In the genomic region with DNA sequence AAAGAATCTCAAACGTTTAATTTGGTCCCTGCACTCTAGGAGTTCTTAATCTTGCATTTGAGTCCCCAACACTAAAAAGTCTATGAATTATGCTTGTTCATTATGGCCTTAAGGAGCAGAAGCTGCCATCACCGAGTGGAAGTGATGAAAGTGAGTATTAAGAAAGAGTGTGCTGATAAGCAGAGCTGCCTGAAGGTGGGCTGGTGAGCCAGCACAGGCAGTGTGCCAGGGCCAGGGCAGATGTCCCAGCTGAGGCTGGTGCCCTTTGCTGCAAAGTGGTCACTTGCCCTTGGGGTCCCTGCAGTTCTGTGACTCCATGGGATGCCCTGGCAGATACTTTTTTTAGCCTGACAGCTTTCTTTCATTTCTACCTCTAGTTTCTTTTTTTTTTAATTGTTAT, we compare ENCODE assay signal across 13 cellular contexts.
DNase-seq lines count a peak whose midpoint lies in the region; ATAC-seq and TF ChIP-seq lines count a peak whose summit lies in the region.
"Had no signal": no experiment of that assay in that cellular context is flagged by ENCODE, and none has a peak within 500 bp of the region (broad histone marks: within the 10 kb centered on the region; RNA-seq: fewer than 3 reads in every experiment).

No MANE protein-coding gene starts in this region.

- H3K4me3 ChIP-seq in fibroblast of pulmonary artery (replicated peaks; ENCODE audit: low read depth, low read length), result no peak overlapping the region
- H3K4me3 ChIP-seq: esophagus muscularis mucosa had no signal

- DNase-seq in SKM-1 treated with dmso at 0.1 percent for 144 hours (lab: John Stamatoyannopoulos, UW; ENCODE audit: unreplicated experiment) (peak; percentile 31), SKM-1 (lab: John Stamatoyannopoulos, UW; ENCODE audit: unreplicated experiment) (no peak), SK-MEL-5 (ENCODE audit: low read depth, low spot score) (peak; percentile 17), fibroblast of pulmonary artery (ENCODE audit: low read depth) (peak; percentile 39)
- DNase-seq in stimulated activated effector memory CD8-positive, alpha-beta T cell treated with anti-CD3 and anti-CD28 coated beads, Interleukin-12 subunit alpha, Interleukin-12 subunit beta, amount 100 ng/mL, for 72 hours (ENCODE audit: low spot score in 2 of 2), result no peak
- DNase-seq in activated CD4-positive, alpha-beta T cell treated with anti-CD3 and anti-CD28 coated beads, Interleukin-2, amount 10 ng/mL, durations not matched to agents 24 days and 14 days, result no peak
- DNase-seq: activated T-cell treated with anti-CD3 and anti-CD28 coated beads for 4 hours, NCI-H187, small intestine, trophoblast cell had no signal

- ATAC-seq in stimulated activated effector memory CD8-positive, alpha-beta T cell treated with anti-CD3 and anti-CD28 coated beads, Interleukin-12 subunit alpha, Interleukin-12 subunit beta, amount 100 ng/mL, for 72 hours, result no peak
- ATAC-seq in GM18502 (IDR thresholded peaks at IDR 0.05; ENCODE audit: poor library complexity, unreplicated experiment) (no peak), GM21367 (IDR thresholded peaks at IDR 0.05; ENCODE audit: unreplicated experiment) (no peak)

- intact Hi-C loops in activated CD4-positive, alpha-beta T cell treated with anti-CD3 and anti-CD28 coated beads, Interleukin-2, amount 10 ng/mL, durations not matched to agents 24 days and 14 days (cut with micrococcal nuclease), result no loop called here

- in situ Hi-C loops in SK-MEL-5 (cut with HindIII; ENCODE audit: low pct_unique_long_range_greater_than_20kb, low sequenced_read_pairs), result no loop called here

- H3K4me1 Mint-ChIP-seq in stimulated activated effector memory CD8-positive, alpha-beta T cell treated with anti-CD3 and anti-CD28 coated beads, Interleukin-12 subunit alpha, Interleukin-12 subunit beta, amount 100 ng/mL, for 72 hours, result peaks cover 29% of the 10 kb centered on the region
- H3K4me1 Mint-ChIP-seq in activated CD4-positive, alpha-beta T cell treated with anti-CD3 and anti-CD28 coated beads, Interleukin-2, amount 10 ng/mL, durations not matched to agents 24 days and 14 days, result no peaks in the 10 kb centered on the region

- peak overlapping the region; percentile 64 for H3K27ac Mint-ChIP-seq in stimulated activated effector memory CD8-positive, alpha-beta T cell treated with anti-CD3 and anti-CD28 coated beads, Interleukin-12 subunit alpha, Interleukin-12 subunit beta, amount 100 ng/mL, for 72 hours
- no peak overlapping the region for H3K27ac Mint-ChIP-seq in activated CD4-positive, alpha-beta T cell treated with anti-CD3 and anti-CD28 coated beads, Interleukin-2, amount 10 ng/mL, durations not matched to agents 24 days and 14 days

- H3K27me3 Mint-ChIP-seq in activated CD4-positive, alpha-beta T cell treated with anti-CD3 and anti-CD28 coated beads, Interleukin-2, amount 10 ng/mL, durations not matched to agents 24 days and 14 days, result peaks cover 14% of the 10 kb centered on the region

- no peak for TF ChIP-seq CTCF in fibroblast of pulmonary artery (IDR thresholded peaks at IDR 0.05; ENCODE audit: low read length, missing control alignments)

- H3K36me3 Mint-ChIP-seq in stimulated activated effector memory CD8-positive, alpha-beta T cell treated with anti-CD3 and anti-CD28 coated beads, Interleukin-12 subunit alpha, Interleukin-12 subunit beta, amount 100 ng/mL, for 72 hours, result no peaks in the 10 kb centered on the region
- no peaks in the 10 kb centered on the region for H3K36me3 Mint-ChIP-seq in activated CD4-positive, alpha-beta T cell treated with anti-CD3 and anti-CD28 coated beads, Interleukin-2, amount 10 ng/mL, durations not matched to agents 24 days and 14 days (ENCODE audit: low read depth)

- no peak overlapping the region for H3K4me3 Mint-ChIP-seq in stimulated activated effector memory CD8-positive, alpha-beta T cell treated with anti-CD3 and anti-CD28 coated beads, Interleukin-12 subunit alpha, Interleukin-12 subunit beta, amount 100 ng/mL, for 72 hours
- H3K4me3 Mint-ChIP-seq in activated CD4-positive, alpha-beta T cell treated with anti-CD3 and anti-CD28 coated beads, Interleukin-2, amount 10 ng/mL, durations not matched to agents 24 days and 14 days, result no peak overlapping the region

- H3K9me3 Mint-ChIP-seq in stimulated activated effector memory CD8-positive, alpha-beta T cell treated with anti-CD3 and anti-CD28 coated beads, Interleukin-12 subunit alpha, Interleukin-12 subunit beta, amount 100 ng/mL, for 72 hours, result no peaks in the 10 kb centered on the region
- no peaks in the 10 kb centered on the region for H3K9me3 Mint-ChIP-seq in activated CD4-positive, alpha-beta T cell treated with anti-CD3 and anti-CD28 coated beads, Interleukin-2, amount 10 ng/mL, durations not matched to agents 24 days and 14 days

Comparison
In these comparisons a context has a peak if more than half of its experiments do, and no peak if none do; other contexts are left out.
1. DNase-seq: peak in SKM-1 treated with dmso at 0.1 percent for 144 hours (single experiment), SK-MEL-5 (single experiment) and fibroblast of pulmonary artery (single experiment); none in SKM-1 (single experiment), stimulated activated effector memory CD8-positive, alpha-beta T cell treated with anti-CD3 and anti-CD28 coated beads, Interleukin-12 subunit alpha, Interleukin-12 subunit beta, amount 100 ng/mL, for 72 hours (0 of 2) and activated CD4-positive, alpha-beta T cell treated with anti-CD3 and anti-CD28 coated beads, Interleukin-2, amount 10 ng/mL, durations not matched to agents 24 days and 14 days (single experiment).